ENCODE assay signal across 19 cellular contexts in genomic region chr16:22786691-22787090, GRCh38. TPM values are rescaled to one million over a fixed set of nuclear protein-coding genes. Genes with fewer than 3 reads are reported as not detected.
DNase-seq lines count a peak whose midpoint lies in the region; ATAC-seq and TF ChIP-seq lines count a peak whose summit lies in the region.
"Had no signal": no experiment of that assay in that cellular context is flagged by ENCODE, and none has a peak within 500 bp of the region (broad histone marks: within the 10 kb centered on the region; RNA-seq: fewer than 3 reads in every experiment).

No MANE protein-coding gene starts in this region.

- H3K9ac ChIP-seq in smooth muscle cell (ENCODE audit: low read depth): no peak overlapping the region

- peak; percentile 24 for DNase-seq in COLO829 (ENCODE audit: low spot score)
- no peak for DNase-seq in HL-60 (ENCODE audit: low read depth in 1 of 2, low spot score in 1 of 2)
- DNase-seq in SK-MEL-5 (ENCODE audit: low read depth, low spot score): peak; percentile 22
- DNase-seq in smooth muscle cell (lab: John Stamatoyannopoulos, UW; ENCODE audit: unreplicated experiment): no peak
- DNase-seq in activated gamma-delta T cell treated with Interleukin-2 at 50 U/mL for 16 hours: no peak
- DNase-seq: ACHN; BE2C; CD4-positive, alpha-beta memory T cell; COR-L47; DMS153; DMS79 treated with DMSO at 0.1 percent for 48 hours; GDM1; GOT3 had no signal

- H3K36me3 ChIP-seq in smooth muscle cell (ENCODE audit: low read depth): no peaks in the 10 kb centered on the region
- H3K36me3 ChIP-seq: BE2C had no signal

- peaks cover 15% of the 10 kb centered on the region for H3F3A ChIP-seq in smooth muscle cell (ENCODE audit: low read depth)

- no peaks in the 10 kb centered on the region for H3K79me2 ChIP-seq in smooth muscle cell (ENCODE audit: low read depth)

- ATAC-seq in HG02623 (IDR thresholded peaks at IDR 0.05; ENCODE audit: unreplicated experiment) (no peak), HG03095 (IDR thresholded peaks at IDR 0.05; ENCODE audit: unreplicated experiment) (no peak)
- ATAC-seq: HCT116, HepG2 had no signal

- H3K27ac ChIP-seq in HL-60 (replicated peaks) (peak overlapping the region; percentile 88), smooth muscle cell (ENCODE audit: low read depth) (peak overlapping the region; percentile 78)
- H3K27ac ChIP-seq: C4-2B had no signal

- H3K9me3 ChIP-seq in smooth muscle cell (replicated peaks; ENCODE audit: low read depth): no peaks in the 10 kb centered on the region
- H3K9me3 ChIP-seq: BE2C had no signal

- TF ChIP-seq CTCF in HL-60 (IDR thresholded peaks at IDR 0.05; ENCODE audit: insufficient read depth, low read length) (no peak), smooth muscle cell (IDR thresholded peaks at IDR 0.05; ENCODE audit: borderline replicate concordance, insufficient read depth, poor library complexity, severe bottlenecking) (no peak)

- H3K4me1 ChIP-seq in smooth muscle cell (ENCODE audit: low read depth): peaks cover 15% of the 10 kb centered on the region

- H3K4me3 ChIP-seq in HL-60 (replicated peaks; ENCODE audit: insufficient read depth, low read length): no peak overlapping the region
- no peak overlapping the region for H3K4me3 ChIP-seq in smooth muscle cell

- H2AFZ ChIP-seq in smooth muscle cell (ENCODE audit: low read depth): no peak overlapping the region

- in situ Hi-C loops in SK-MEL-5 (cut with HindIII; ENCODE audit: low pct_unique_long_range_greater_than_20kb, low sequenced_read_pairs): no loop called here

- H4K20me1 ChIP-seq in smooth muscle cell (ENCODE audit: low read depth): no peaks in the 10 kb centered on the region

- WGBS in smooth muscle cell (ENCODE audit: low lambda C conversion rate): 50% methylated on average over 4 of the region's 4 CpGs

- peak overlapping the region; percentile 40 for H3K4me2 ChIP-seq in smooth muscle cell

- H3K27me3 ChIP-seq in HL-60 (ENCODE audit: insufficient read depth, poor library complexity, severe bottlenecking) (no peaks in the 10 kb centered on the region), smooth muscle cell (ENCODE audit: low read depth) (no peaks in the 10 kb centered on the region)
- H3K27me3 ChIP-seq: BE2C had no signal

RNA-seq across cellular contexts. Expression of gene HS3ST2, which starts 27.3 kb away (rescaled TPM):
- not detected in 2 replicates for total RNA-seq in SK-MEL-5 (2014; rRNA removed; shearing (Covaris generic))
- polyA plus RNA-seq in SK-MEL-5 (2015; cell fraction: cytosol; rRNA removed): not detected in 2 replicates
- polyA plus RNA-seq in SK-MEL-5 (2015; cell fraction: nucleus; rRNA removed): not detected in 2 replicates
- total RNA-seq in smooth muscle cell: not detected in 2 replicates
- not detected in 2 replicates for polyA plus RNA-seq in smooth muscle cell
- total RNA-seq: A172, HepG2 had no signal
- polyA plus RNA-seq: CD4-positive, alpha-beta memory T cell; HepG2 had no signal

Comparison
In these comparisons a context has a peak if more than half of its experiments do, and no peak if none do; other contexts are left out.
1. DNase-seq: peak in COLO829 (single experiment) and SK-MEL-5 (single experiment); none in HL-60 (0 of 2), smooth muscle cell (single experiment) and activated gamma-delta T cell treated with Interleukin-2 at 50 U/mL for 16 hours (single experiment).